8 cellular contexts compared by ENCODE assay signal in the genomic region with DNA sequence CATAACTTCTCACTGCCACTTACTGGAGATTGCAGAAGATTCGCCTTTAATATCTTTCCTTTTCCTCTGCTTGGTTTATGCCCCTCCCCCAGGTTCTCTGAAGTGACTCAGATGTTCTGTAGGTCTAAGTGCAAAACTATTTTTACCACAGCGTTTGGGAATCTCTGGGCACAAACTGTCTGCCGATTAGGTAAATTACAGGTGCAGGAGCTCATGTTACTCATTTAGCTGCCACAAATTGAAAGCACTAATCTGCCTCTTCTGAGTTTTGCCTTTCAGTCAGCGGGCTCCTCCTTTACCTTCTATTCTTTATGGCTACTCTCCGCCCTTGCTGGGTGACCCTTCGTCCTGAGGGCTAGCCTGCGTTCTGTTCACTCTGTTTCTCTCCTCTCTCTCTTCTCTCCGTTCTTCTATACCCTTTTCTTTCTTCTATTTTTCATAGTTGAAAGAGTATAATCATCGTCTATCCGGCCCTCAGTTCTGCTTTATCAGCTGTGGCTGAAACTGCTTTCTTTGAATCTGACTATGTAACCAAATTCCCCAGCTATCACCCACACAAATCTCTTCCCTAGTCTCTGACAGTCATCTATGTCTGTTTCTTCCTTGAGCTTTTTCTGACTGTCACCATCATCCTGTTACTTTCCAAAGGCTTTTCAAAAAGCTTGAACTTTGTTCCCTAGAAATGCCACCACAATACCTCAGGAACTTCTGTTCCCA. TPM values are rescaled to one million over a fixed set of nuclear protein-coding genes. Genes with fewer than 3 reads are reported as not detected.
DNase-seq lines count a peak whose midpoint lies in the region; ATAC-seq and TF ChIP-seq lines count a peak whose summit lies in the region.

No MANE protein-coding gene starts in this region.

- no peaks in the 10 kb centered on the region for H3K36me3 ChIP-seq in ACC112 (ENCODE audit: insufficient read depth, low read length)
- no peaks in the 10 kb centered on the region for H3K36me3 ChIP-seq in stomach
- no peaks in the 10 kb centered on the region for H3K36me3 ChIP-seq in suprapubic skin

- 20 to 42% (median 34%) methylated on average over 10 of the region's 10 CpGs for WGBS in stomach, 5 donors
- 42% methylated on average over 10 of the region's 10 CpGs for WGBS in suprapubic skin

- H3K4me3 ChIP-seq in ACC112 (ENCODE audit: low read depth, low read length): peak overlapping the region; percentile 27
- no peak overlapping the region for H3K4me3 ChIP-seq in stomach
- H3K4me3 ChIP-seq in suprapubic skin: no peak overlapping the region

- H3K9me3 ChIP-seq in stomach (no peaks in the 10 kb centered on the region), suprapubic skin (no peaks in the 10 kb centered on the region)

- intact Hi-C loops in stomach (cut with DNase I; ENCODE audit: low total_unique reads): no loop called here

- DNase-seq in astrocyte of the hippocampus (ENCODE audit: low read depth, low spot score) (peak; percentile 66), omental fat pad (ENCODE audit: low spot score) (no peak), stomach (no peak), cortex of kidney (lab: John Stamatoyannopoulos, UW) (no peak), suprapubic skin (ENCODE audit: low spot score in 2 of 2) (no peak)

- TF ChIP-seq POLR2A in stomach (IDR thresholded peaks at IDR 0.05): no peak
- no peak for TF ChIP-seq POLR2A in suprapubic skin (IDR thresholded peaks at IDR 0.05)

- TF ChIP-seq EP300 in stomach (IDR thresholded peaks at IDR 0.05) (no peak), suprapubic skin (IDR thresholded peaks at IDR 0.05) (no peak)

- H3K27me3 ChIP-seq in ACC112 (ENCODE audit: insufficient read depth, low read length) (no peaks in the 10 kb centered on the region), stomach (peaks cover 0 to 6% (median 4%) of the 10 kb centered on the region in 3 donors), suprapubic skin (peaks cover 5% of the 10 kb centered on the region)

- H3K4me1 ChIP-seq in ACC112 (ENCODE audit: control insufficient read depth, insufficient read depth, low read length, unreplicated experiment): peaks cover 16% of the 10 kb centered on the region
- peaks cover 0 to 9% (median 3%) of the 10 kb centered on the region in 4 donors for H3K4me1 ChIP-seq in stomach
- H3K4me1 ChIP-seq in suprapubic skin: no peaks in the 10 kb centered on the region

- TF ChIP-seq CTCF in omental fat pad (IDR thresholded peaks at IDR 0.05): no peak
- TF ChIP-seq CTCF in stomach (IDR thresholded peaks at IDR 0.05): no peak
- no peak for TF ChIP-seq CTCF in suprapubic skin (IDR thresholded peaks at IDR 0.05)

- H3K79me2 ChIP-seq in ACC112 (ENCODE audit: control insufficient read depth, insufficient read depth, low read length, unreplicated experiment): no peaks in the 10 kb centered on the region

- peak overlapping the region; percentile 92 for H2AFZ ChIP-seq in ACC112 (ENCODE audit: low read length, unreplicated experiment)

- ATAC-seq in GM19463 (IDR thresholded peaks at IDR 0.05; ENCODE audit: unreplicated experiment): peak; percentile 77
- peak; percentile 83 for ATAC-seq in HG03457 (IDR thresholded peaks at IDR 0.05; ENCODE audit: unreplicated experiment)
- ATAC-seq in omental fat pad (ENCODE audit: low FRiP score): peak; percentile 86

- peak overlapping the region; percentile 12; the same call in 1 of the 2 replicates for H3K27ac ChIP-seq in ACC112 (ENCODE audit: low read depth, low read length)
- H3K27ac ChIP-seq in stomach: peak overlapping the region in 2 of 5 donors; percentile 1 to 32
- no peak overlapping the region for H3K27ac ChIP-seq in suprapubic skin

RNA-seq across cellular contexts. Expression of a gene that starts 4.4 kb away (rescaled TPM):
- total RNA-seq in omental fat pad (under 1 TPM in 2 of 4 donors, not detected in 2; 0.37 to 0.44 TPM), stomach (not detected), suprapubic skin (not detected)
- polyA plus RNA-seq in stomach: 1 to 10 TPM in 1 of 3 donors, not detected in 2; 2.1 TPM

RNA-seq across cellular contexts. Expression of a gene that starts 13.7 kb away (rescaled TPM):
- not detected for total RNA-seq in omental fat pad
- total RNA-seq in stomach: not detected
- not detected for polyA plus RNA-seq in stomach
- total RNA-seq in suprapubic skin: not detected
